Comparison of ENCODE assay signal across 21 cellular contexts in the genomic region with DNA sequence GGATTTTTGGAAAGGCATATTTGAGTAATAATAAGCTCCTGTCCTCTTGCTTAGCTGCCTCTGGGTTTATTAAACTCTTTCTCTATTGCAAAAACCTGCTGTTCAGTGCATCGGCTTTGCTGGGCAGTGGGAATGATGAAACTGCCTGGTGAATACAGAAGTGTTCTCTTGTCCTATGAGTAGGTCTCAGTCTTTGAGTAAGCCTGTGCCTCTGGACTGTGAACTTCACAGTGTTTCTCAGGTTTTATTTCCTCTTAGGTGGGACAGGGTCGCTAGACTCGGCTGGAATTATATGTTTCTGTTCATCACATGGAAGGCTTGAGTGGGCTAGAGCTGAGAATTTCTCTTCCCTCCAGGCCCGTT. TPM values are rescaled to one million over a fixed set of nuclear protein-coding genes. Genes with fewer than 3 reads are reported as not detected.
"Had no signal": no experiment of that assay in that cellular context is flagged by ENCODE, and none has a peak within 500 bp of the region (broad histone marks: within the 10 kb centered on the region; RNA-seq: fewer than 3 reads in every experiment).

No MANE protein-coding gene starts in this region.

- DNase-seq: activated CD4-positive, alpha-beta T cell treated with anti-CD3 and anti-CD28 coated beads for 36 hours; activated CD4-positive, alpha-beta T cell treated with anti-CD3 and anti-CD28 coated beads, Interleukin-2, amount 50 U/mL, for 48 hours; activated gamma-delta T cell; dermis blood vessel endothelial cell; effector memory CD4-positive, alpha-beta T cell; esophagus squamous epithelium; heart right ventricle; immature natural killer cell; left ventricle myocardium superior; spleen; stimulated activated CD4-positive, alpha-beta T cell treated with anti-CD3 and anti-CD28 coated beads, Interleukin-4, amount 100 ng/mL, for 4 hours; upper lobe of left lung had no signal

- H3K27me3 Mint-ChIP-seq: activated CD4-positive, alpha-beta T cell treated with anti-CD3 and anti-CD28 coated beads for 36 hours; activated naive CD4-positive, alpha-beta T cell treated with anti-CD3 and anti-CD28 coated beads, Interleukin-2, amount 50 U/mL, for 24 hours; natural killer cell treated with Interleukin-12 subunit alpha and Interleukin-12 subunit beta and Interleukin-15 and Interleukin-18, amount 100 ng/mL, for 72 hours; stimulated activated memory B cell treated with anti-CD40 and anti-IgM and Interleukin-4, amounts not matched to agents 10 μg/mL and 1 μg/mL and 100 μg/mL, for 72 hours had no signal

- H3K4me3 ChIP-seq: ascending aorta, esophagus squamous epithelium, heart right ventricle, spleen, thoracic aorta, upper lobe of left lung had no signal

- H3K27me3 ChIP-seq: ascending aorta, esophagus squamous epithelium, heart right ventricle, neutrophil, spleen, upper lobe of left lung had no signal

- H3K36me3 ChIP-seq: ascending aorta, esophagus squamous epithelium, heart right ventricle, neutrophil, spleen, thoracic aorta, upper lobe of left lung had no signal

- H3K9me3 ChIP-seq: ascending aorta, neutrophil, thoracic aorta had no signal

- H3K4me1 ChIP-seq: ascending aorta had no signal

- H3K4me1 Mint-ChIP-seq: activated CD4-positive, alpha-beta T cell treated with anti-CD3 and anti-CD28 coated beads for 36 hours had no signal

- H3K27ac Mint-ChIP-seq: activated CD4-positive, alpha-beta T cell treated with anti-CD3 and anti-CD28 coated beads for 36 hours; activated naive CD4-positive, alpha-beta T cell treated with anti-CD3 and anti-CD28 coated beads, Interleukin-2, amount 50 U/mL, for 24 hours; immature natural killer cell; natural killer cell treated with Interleukin-12 subunit alpha and Interleukin-12 subunit beta and Interleukin-15 and Interleukin-18, amount 100 ng/mL, for 72 hours; stimulated activated memory B cell treated with anti-CD40 and anti-IgM and Interleukin-4, amounts not matched to agents 10 μg/mL and 1 μg/mL and 100 μg/mL, for 72 hours; WTC11 had no signal

- H3K27ac ChIP-seq: ascending aorta, esophagus squamous epithelium, heart right ventricle, neutrophil, parathyroid adenoma, spleen, thoracic aorta, upper lobe of left lung had no signal

- ATAC-seq: activated CD4-positive, alpha-beta T cell treated with anti-CD3 and anti-CD28 coated beads for 36 hours; heart right ventricle; left ventricle myocardium superior; natural killer cell treated with Interleukin-12 subunit alpha and Interleukin-12 subunit beta and Interleukin-15 and Interleukin-18, amount 100 ng/mL, for 72 hours; sciatic nerve; stimulated activated memory B cell treated with anti-CD40 and anti-IgM and Interleukin-4, amounts not matched to agents 10 μg/mL and 1 μg/mL and 100 μg/mL, for 72 hours; WTC11 had no signal

- H3K4me3 Mint-ChIP-seq: activated CD4-positive, alpha-beta T cell treated with anti-CD3 and anti-CD28 coated beads for 36 hours; activated naive CD4-positive, alpha-beta T cell treated with anti-CD3 and anti-CD28 coated beads, Interleukin-2, amount 50 U/mL, for 24 hours; immature natural killer cell; natural killer cell treated with Interleukin-12 subunit alpha and Interleukin-12 subunit beta and Interleukin-15 and Interleukin-18, amount 100 ng/mL, for 72 hours; stimulated activated memory B cell treated with anti-CD40 and anti-IgM and Interleukin-4, amounts not matched to agents 10 μg/mL and 1 μg/mL and 100 μg/mL, for 72 hours; WTC11 had no signal

RNA-seq across cellular contexts. Expression of a gene that starts 46.4 kb away (rescaled TPM):
- total RNA-seq: ascending aorta had no signal
